ENCODE assay signal across 24 cellular contexts in the genomic region with DNA sequence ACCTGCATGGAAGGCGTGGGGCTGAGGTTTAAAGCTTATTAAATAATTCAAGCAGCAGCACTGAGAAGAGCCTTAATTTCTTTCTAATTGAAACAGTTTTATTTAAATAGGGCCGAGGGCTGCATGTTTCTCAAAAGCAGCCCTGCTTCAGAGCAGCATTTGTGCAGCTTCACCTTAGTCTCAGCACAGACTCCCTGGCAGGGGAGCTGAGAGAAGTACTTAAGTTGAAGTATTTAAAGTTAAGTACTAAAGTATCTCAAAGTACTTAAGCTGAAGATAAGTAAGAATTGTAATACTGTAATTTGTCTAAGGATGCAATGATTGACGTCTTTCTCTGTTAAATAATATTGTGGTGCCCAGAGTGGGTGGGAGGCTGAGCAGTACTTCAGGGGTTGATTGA. TPM values are rescaled to one million over a fixed set of nuclear protein-coding genes. Genes with fewer than 3 reads are reported as not detected.
DNase-seq lines count a peak whose midpoint lies in the region; ATAC-seq and TF ChIP-seq lines count a peak whose summit lies in the region.
"Had no signal": no experiment of that assay in that cellular context is flagged by ENCODE, and none has a peak within 500 bp of the region (broad histone marks: within the 10 kb centered on the region; RNA-seq: fewer than 3 reads in every experiment).

No MANE protein-coding gene starts in this region.

- no peaks in the 10 kb centered on the region for H3F3A ChIP-seq in GM23338 (replicated peaks; ENCODE audit: low read depth)

- no peak overlapping the region for H2BK15ac ChIP-seq in mesenchymal stem cell (ENCODE audit: low read depth, poor library complexity, severe bottlenecking)

- peaks cover 4% of the 10 kb centered on the region; the same call in 1 of the 2 replicates for H4K20me1 ChIP-seq in GM23338 (replicated peaks; ENCODE audit: insufficient read depth)

- H3K36me3 ChIP-seq in GM23338 (ENCODE audit: insufficient read depth) (peaks cover 12% of the 10 kb centered on the region), mesenchymal stem cell (ENCODE audit: control insufficient read depth in 1 of 2, insufficient read depth in 2 of 2, low read depth in 1 of 2, low read length in 2 of 2) (peaks cover 55 to 70% of the 10 kb centered on the region in 2 experiments), skeletal muscle tissue (ENCODE audit: control insufficient read depth in 3 of 3, insufficient read depth in 3 of 3, low read length in 3 of 3) (peaks cover 39 to 62% (median 46%) of the 10 kb centered on the region in 3 donors)
- H3K36me3 ChIP-seq: SJCRH30 had no signal

- H3K27me3 ChIP-seq in GM23338 (ENCODE audit: insufficient read depth) (no peaks in the 10 kb centered on the region), mesenchymal stem cell (ENCODE audit: control insufficient read depth in 1 of 2, insufficient read depth in 1 of 2, low read length in 2 of 2) (no peaks in the 10 kb centered on the region), skeletal muscle tissue (ENCODE audit: control insufficient read depth in 3 of 3, insufficient read depth in 3 of 3, low read length in 3 of 3) (no peaks in the 10 kb centered on the region), dorsolateral prefrontal cortex (no peaks in the 10 kb centered on the region)
- H3K27me3 ChIP-seq: esophagus muscularis mucosa, SJCRH30 had no signal

- TF ChIP-seq CTCF in GM23338 (conservative IDR thresholded peaks at IDR 0.05; ENCODE audit: low read depth in 2 of 2) (no peak), WTC11 (IDR thresholded peaks at IDR 0.05) (no peak), dorsolateral prefrontal cortex (IDR thresholded peaks at IDR 0.05 in 54 of 56, conservative IDR thresholded peaks at IDR 0.05 in 2 of 56; ENCODE audit: low read depth in 1 of 56, partially characterized antibody in 56 of 56) (no peak)

- intact Hi-C loops in dorsolateral prefrontal cortex (cut with DNase I), result no loop called here

- H3K4me3 ChIP-seq in GM23338 (no peak overlapping the region), mesenchymal stem cell (ENCODE audit: insufficient read depth in 1 of 2, low read depth in 1 of 2, low read length in 2 of 2) (no peak overlapping the region), skeletal muscle tissue (ENCODE audit: low read length in 3 of 3) (no peak overlapping the region), dorsolateral prefrontal cortex (no peak overlapping the region)
- H3K4me3 ChIP-seq: esophagus muscularis mucosa, SJCRH30 had no signal

- peaks cover 5% of the 10 kb centered on the region for H3K79me2 ChIP-seq in GM23338 (replicated peaks; ENCODE audit: insufficient read depth)

- H3K4me3 Mint-ChIP-seq in GM23338, result no peak overlapping the region
- no peak overlapping the region for H3K4me3 Mint-ChIP-seq in WTC11
- H3K4me3 Mint-ChIP-seq: activated naive CD4-positive, alpha-beta T cell treated with anti-CD3 and anti-CD28 coated beads, Interleukin-2, amount 10 ng/mL, durations not matched to agents 7 days and 5 days; effector memory CD8-positive, alpha-beta T cell; immature natural killer cell had no signal

- H3K4me1 ChIP-seq in GM23338 (ENCODE audit: insufficient read depth) (peaks cover 5% of the 10 kb centered on the region; the same call in 1 of the 2 replicates), mesenchymal stem cell (ENCODE audit: control insufficient read depth, insufficient read depth, low read depth, low read length) (peaks cover 39% of the 10 kb centered on the region), skeletal muscle tissue (ENCODE audit: control insufficient read depth in 3 of 3, insufficient read depth in 3 of 3, low read length in 3 of 3) (peaks cover 16 to 52% (median 45%) of the 10 kb centered on the region in 3 donors)
- H3K4me1 ChIP-seq: SJCRH30 had no signal

- H3K4me2 ChIP-seq in GM23338, result no peak overlapping the region
- no peak overlapping the region for H3K4me2 ChIP-seq in mesenchymal stem cell (ENCODE audit: low read length, poor library complexity, severe bottlenecking)

- H4K8ac ChIP-seq in mesenchymal stem cell (ENCODE audit: low read length), result no peak overlapping the region

- H3K9ac ChIP-seq in mesenchymal stem cell (ENCODE audit: low read length), result no peak overlapping the region
- peak overlapping the region in 2 of 3 donors; percentile 15 to 19 for H3K9ac ChIP-seq in skeletal muscle tissue (ENCODE audit: low read depth in 1 of 3, low read length in 3 of 3)

- no peak overlapping the region for H3K23ac ChIP-seq in mesenchymal stem cell (ENCODE audit: low read length in 2 of 2)

- no peak overlapping the region for H2BK5ac ChIP-seq in mesenchymal stem cell (ENCODE audit: low read depth, low read length, poor library complexity, severe bottlenecking)

- H3K27me3 Mint-ChIP-seq in GM23338 (ENCODE audit: insufficient read depth, low read depth, poor library complexity) (peaks cover 4% of the 10 kb centered on the region), WTC11 (ENCODE audit: low read depth) (no peaks in the 10 kb centered on the region)
- H3K27me3 Mint-ChIP-seq: activated naive CD4-positive, alpha-beta T cell treated with anti-CD3 and anti-CD28 coated beads, Interleukin-2, amount 10 ng/mL, durations not matched to agents 7 days and 5 days; effector memory CD8-positive, alpha-beta T cell had no signal

- H3K27ac Mint-ChIP-seq in GM23338 (peak overlapping the region; percentile 9; the same call in 1 of the 2 replicates), WTC11 (0 out of 2 replicates have a peak overlapping the region, but pooled peaks have one; percentile 48)
- H3K27ac Mint-ChIP-seq: activated naive CD4-positive, alpha-beta T cell treated with anti-CD3 and anti-CD28 coated beads, Interleukin-2, amount 10 ng/mL, durations not matched to agents 7 days and 5 days; effector memory CD8-positive, alpha-beta T cell; immature natural killer cell had no signal

- POLR2A ChIA-PET in WTC11 (lab: Charles Lee), result interaction anchor here (1.1 kb wide), 1 partner anchor 31 kb away, joined by 5 read pairs; the partner anchor contains the start of gene IMPA2

- peaks cover 66% of the 10 kb centered on the region for H3K36me3 Mint-ChIP-seq in GM23338 (ENCODE audit: low read depth)
- H3K36me3 Mint-ChIP-seq in WTC11, result peaks cover 72% of the 10 kb centered on the region
- H3K36me3 Mint-ChIP-seq: activated naive CD4-positive, alpha-beta T cell treated with anti-CD3 and anti-CD28 coated beads, Interleukin-2, amount 10 ng/mL, durations not matched to agents 7 days and 5 days; immature natural killer cell had no signal

- ATAC-seq in GM23338 (no peak), WTC11 (no peak), HG03432 (IDR thresholded peaks at IDR 0.05; ENCODE audit: unreplicated experiment) (no peak)
- ATAC-seq: effector memory CD8-positive, alpha-beta T cell had no signal

- H2AFZ ChIP-seq in GM23338 (no peak overlapping the region), mesenchymal stem cell (ENCODE audit: low read depth, low read length) (no peak overlapping the region)

- H3K27ac ChIP-seq in GM23338 (ENCODE audit: low read depth) (no peak overlapping the region), mesenchymal stem cell (ENCODE audit: low read length, poor library complexity, severe bottlenecking) (no peak overlapping the region), skeletal muscle tissue (ENCODE audit: low read depth, low read length) (peak overlapping the region; percentile 58), dorsolateral prefrontal cortex (peak overlapping the region in 5 of 59 donors; percentile 3 to 51 (median 20))
- H3K27ac ChIP-seq: SJCRH30 had no signal

- 51% methylated on average over 2 of the region's 3 CpGs for WGBS in mesenchymal stem cell

- peaks cover 3% of the 10 kb centered on the region; the same call in 2 of the 3 replicates for H3K4me1 Mint-ChIP-seq in GM23338
- no peaks in the 10 kb centered on the region for H3K4me1 Mint-ChIP-seq in WTC11
- H3K4me1 Mint-ChIP-seq: activated naive CD4-positive, alpha-beta T cell treated with anti-CD3 and anti-CD28 coated beads, Interleukin-2, amount 10 ng/mL, durations not matched to agents 7 days and 5 days; immature natural killer cell had no signal

- H2BK12ac ChIP-seq in mesenchymal stem cell (ENCODE audit: low read length in 2 of 2), result no peak overlapping the region

- no peak overlapping the region for H2BK120ac ChIP-seq in mesenchymal stem cell (ENCODE audit: low read depth, low read length)

- H3K9me3 ChIP-seq in mesenchymal stem cell (ENCODE audit: control insufficient read depth, low read length) (no peaks in the 10 kb centered on the region), skeletal muscle tissue (ENCODE audit: control insufficient read depth in 3 of 3, low read length in 3 of 3) (no peaks in the 10 kb centered on the region)
- H3K9me3 ChIP-seq: esophagus muscularis mucosa, SJCRH30 had no signal

- H3K4ac ChIP-seq in mesenchymal stem cell (ENCODE audit: low read depth in 1 of 2, low read length in 2 of 2), result no peak overlapping the region

- peak overlapping the region; percentile 34 for H2AK5ac ChIP-seq in mesenchymal stem cell (ENCODE audit: low read length, severe bottlenecking)

- H3K14ac ChIP-seq in mesenchymal stem cell (ENCODE audit: low read length in 2 of 2), result no peak overlapping the region

- H4K91ac ChIP-seq in mesenchymal stem cell (ENCODE audit: low read length), result no peak overlapping the region

- DNase-seq in GM23338 (ENCODE audit: low spot score), result no peak
- DNase-seq in WTC11 (ENCODE audit: low spot score), result no peak
- DNase-seq in mesenchymal stem cell, result no peak
- no peak for DNase-seq in NCI-H1105 treated with DMSO at 0.1 percent for 48 hours (lab: John Stamatoyannopoulos, UW)
- no peak for DNase-seq in dorsolateral prefrontal cortex
- DNase-seq in activated naive CD4-positive, alpha-beta T cell treated with Interleukin-2 at 50 U/mL for 16 hours, result no peak
- DNase-seq: activated CD4-positive, alpha-beta T cell treated with anti-CD3 and anti-CD28 coated beads, Interleukin-2, amount 50 U/mL, for 48 hours; activated naive CD4-positive, alpha-beta T cell treated with anti-CD3 and anti-CD28 coated beads, Interleukin-2, amount 10 ng/mL, durations not matched to agents 7 days and 5 days; amniotic stem cell; effector memory CD8-positive, alpha-beta T cell; foreskin melanocyte; HCEC 1CT; hypothalamus; immature natural killer cell; KBM-7; NCI-H2081; NCI-H446; NCI-H774; SJCRH30; stimulated activated CD4-positive, alpha-beta T cell treated with anti-CD3 and anti-CD28 coated beads, Interleukin-2, amount 100 ng/mL, for 24 hours; trophoblast cell had no signal

- H3K9me3 Mint-ChIP-seq in GM23338, result no peaks in the 10 kb centered on the region
- H3K9me3 Mint-ChIP-seq in WTC11, result no peaks in the 10 kb centered on the region
- H3K9me3 Mint-ChIP-seq: activated naive CD4-positive, alpha-beta T cell treated with anti-CD3 and anti-CD28 coated beads, Interleukin-2, amount 10 ng/mL, durations not matched to agents 7 days and 5 days; effector memory CD8-positive, alpha-beta T cell; immature natural killer cell had no signal

- peaks cover 15% of the 10 kb centered on the region for H3K79me1 ChIP-seq in mesenchymal stem cell (replicated peaks; ENCODE audit: low read length, poor library complexity, severe bottlenecking)

- no peaks in the 10 kb centered on the region for H3K9me2 ChIP-seq in GM23338 (ENCODE audit: insufficient read depth)

- no peak overlapping the region for H3K18ac ChIP-seq in mesenchymal stem cell (ENCODE audit: low read depth in 1 of 2, low read length in 2 of 2)

- CTCF ChIA-PET in WTC11 (lab: Charles Lee), result interaction anchor here (1.6 kb wide), 1 partner anchor 17 kb away, joined by 6 read pairs; no protein-coding TSS in a partner anchor

RNA-seq across cellular contexts. Expression of gene IMPA2, which starts 31.4 kb away (rescaled TPM):
- total RNA-seq in GM23338 (2014; rRNA removed; shearing (Covaris generic)), result 91.8 and 122 TPM in 2 replicates
- polyA plus RNA-seq in GM23338 (2016; fragmentation: Nextera tagmentation; extraction: Ambion mirVana), result 45.0 and 50.4 TPM in 2 replicates
- total RNA-seq in WTC11 (2021) (98.8 to 113 TPM (median 108 TPM) in 3 replicates), skeletal muscle tissue (33.9 TPM), dorsolateral prefrontal cortex (10 to 100 TPM in 45 of 120 experiments, 1 to 10 TPM in 75; 3.8 to 27.2 (median 9.1) TPM)
- 12.3 TPM for polyA plus RNA-seq in mesenchymal stem cell (2013, experiment 1 of 2)
- polyA plus RNA-seq in mesenchymal stem cell (2013, experiment 2 of 2), result 12.2 TPM
